Comparison of ENCODE assay signal across 12 cellular contexts in genomic region chr9:134551657-134552348, GRCh38.
A peak's percentile ranks its signal among the peaks of the same experiment; 100 is the strongest.
DNase-seq lines count a peak whose midpoint lies in the region; ATAC-seq and TF ChIP-seq lines count a peak whose summit lies in the region.
"Had no signal": no experiment of that assay in that cellular context is flagged by ENCODE, and none has a peak within 500 bp of the region (broad histone marks: within the 10 kb centered on the region; RNA-seq: fewer than 3 reads in every experiment).

No MANE protein-coding gene starts in this region.

- no peak overlapping the region for H3K27ac ChIP-seq in OCI-LY7 (ENCODE audit: low read depth, low read length, poor library complexity, severe bottlenecking)

- no peaks in the 10 kb centered on the region for H3K79me2 ChIP-seq in OCI-LY7 (ENCODE audit: insufficient read depth, low read depth, low read length)

- CTCF ChIA-PET in OCI-LY7 (lab: Charles Lee; ENCODE audit: unreplicated experiment), result no interaction called here
- CTCF ChIA-PET in activated CD8-positive, alpha-beta memory T cell treated with anti-CD3 and anti-CD28 coated beads, Interleukin-2, amount 10 ng/mL, durations not matched to agents 7 days and 5 days (lab: Charles Lee), result no interaction called here

- peaks cover 8% of the 10 kb centered on the region for H3K27me3 Mint-ChIP-seq in activated CD8-positive, alpha-beta memory T cell treated with anti-CD3 and anti-CD28 coated beads, Interleukin-2, amount 10 ng/mL, durations not matched to agents 7 days and 5 days

- TF ChIP-seq CTCF in AG09319 (IDR thresholded peaks at IDR 0.05; ENCODE audit: low read depth, low read length) (no peak), choroid plexus epithelial cell (conservative IDR thresholded peaks at IDR 0.05; ENCODE audit: low read depth, low read length) (peak; percentile 2), OCI-LY7 (conservative IDR thresholded peaks at IDR 0.05; ENCODE audit: low read length) (no peak)

- no peaks in the 10 kb centered on the region for H3K4me1 ChIP-seq in OCI-LY7 (ENCODE audit: insufficient read depth, low read length, poor library complexity, severe bottlenecking)

- no peaks in the 10 kb centered on the region for H4K20me1 ChIP-seq in OCI-LY7 (ENCODE audit: insufficient read depth, low read length)

- H3K9me2 ChIP-seq in OCI-LY7 (ENCODE audit: insufficient read depth, low read length), result no peaks in the 10 kb centered on the region

- H3K4me3 Mint-ChIP-seq in activated CD8-positive, alpha-beta memory T cell treated with anti-CD3 and anti-CD28 coated beads, Interleukin-2, amount 10 ng/mL, durations not matched to agents 7 days and 5 days, result no peak overlapping the region
- H3K4me3 Mint-ChIP-seq: naive thymus-derived CD8-positive, alpha-beta T cell; stimulated activated naive B cell treated with anti-CD40 and anti-IgM and Interleukin-4, amounts not matched to agents 10 μg/mL and 1 μg/mL and 100 μg/mL, for 72 hours had no signal

- H3K36me3 Mint-ChIP-seq in activated CD8-positive, alpha-beta memory T cell treated with anti-CD3 and anti-CD28 coated beads, Interleukin-2, amount 10 ng/mL, durations not matched to agents 7 days and 5 days, result no peaks in the 10 kb centered on the region
- H3K36me3 Mint-ChIP-seq: stimulated activated naive B cell treated with anti-CD40 and anti-IgM and Interleukin-4, amounts not matched to agents 10 μg/mL and 1 μg/mL and 100 μg/mL, for 72 hours had no signal

- POLR2A ChIA-PET in OCI-LY7 (lab: Charles Lee), result no interaction called here

- ATAC-seq in HG02884 (IDR thresholded peaks at IDR 0.05; ENCODE audit: unreplicated experiment), result no peak
- no peak for ATAC-seq in activated CD8-positive, alpha-beta memory T cell treated with anti-CD3 and anti-CD28 coated beads, Interleukin-2, amount 10 ng/mL, durations not matched to agents 7 days and 5 days
- ATAC-seq: naive thymus-derived CD8-positive, alpha-beta T cell; stimulated activated naive B cell treated with anti-CD40 and anti-IgM and Interleukin-4, amounts not matched to agents 10 μg/mL and 1 μg/mL and 100 μg/mL, for 72 hours had no signal

- H3K36me3 ChIP-seq in OCI-LY7 (ENCODE audit: insufficient read depth, low read length), result no peaks in the 10 kb centered on the region

- DNase-seq in AG09319 (ENCODE audit: extremely low read depth, low read depth) (peak; percentile 58), M059J (ENCODE audit: low read depth) (peak; percentile 99), choroid plexus epithelial cell (ENCODE audit: low read depth) (peak; percentile 89), midbrain (lab: John Stamatoyannopoulos, UW) (peak; percentile 29), OCI-LY7 (ENCODE audit: low spot score) (no peak), DMS153 treated with DMSO at 0.1 percent for 48 hours (lab: John Stamatoyannopoulos, UW; ENCODE audit: unreplicated experiment) (no peak)
- no peak for DNase-seq in activated CD8-positive, alpha-beta memory T cell treated with anti-CD3 and anti-CD28 coated beads, Interleukin-2, amount 10 ng/mL, durations not matched to agents 7 days and 5 days
- DNase-seq: DND-41; effector CD8-positive, alpha-beta T cell; stimulated activated naive B cell treated with anti-CD40 and anti-IgM and Interleukin-4, amounts not matched to agents 10 μg/mL and 1 μg/mL and 100 μg/mL, for 72 hours had no signal

- no peaks in the 10 kb centered on the region for H3K9me3 ChIP-seq in OCI-LY7 (ENCODE audit: low read length)

- H2AFZ ChIP-seq in OCI-LY7 (ENCODE audit: low read length), result no peak overlapping the region

- no peaks in the 10 kb centered on the region for H3K4me1 Mint-ChIP-seq in activated CD8-positive, alpha-beta memory T cell treated with anti-CD3 and anti-CD28 coated beads, Interleukin-2, amount 10 ng/mL, durations not matched to agents 7 days and 5 days
- H3K4me1 Mint-ChIP-seq: naive thymus-derived CD8-positive, alpha-beta T cell had no signal

- no peak overlapping the region for H3K4me2 ChIP-seq in OCI-LY7 (ENCODE audit: low read length)

- no peak overlapping the region for H3K27ac Mint-ChIP-seq in activated CD8-positive, alpha-beta memory T cell treated with anti-CD3 and anti-CD28 coated beads, Interleukin-2, amount 10 ng/mL, durations not matched to agents 7 days and 5 days
- H3K27ac Mint-ChIP-seq: stimulated activated naive B cell treated with anti-CD40 and anti-IgM and Interleukin-4, amounts not matched to agents 10 μg/mL and 1 μg/mL and 100 μg/mL, for 72 hours had no signal

- H3K4me3 ChIP-seq in choroid plexus epithelial cell (ENCODE audit: low read depth, low read length), result no peak overlapping the region
- H3K4me3 ChIP-seq in OCI-LY7 (ENCODE audit: low read depth, low read length, poor library complexity, severe bottlenecking), result no peak overlapping the region

- BruUV-seq in OCI-LY7 (replicated peaks; lab: Mats Ljungman, UMichigan), result no TSS peak

- intact Hi-C loops in OCI-LY7 (cut with micrococcal nuclease; ENCODE audit: unreplicated experiment), result no loop called here

- no peaks in the 10 kb centered on the region for H3K9me3 Mint-ChIP-seq in activated CD8-positive, alpha-beta memory T cell treated with anti-CD3 and anti-CD28 coated beads, Interleukin-2, amount 10 ng/mL, durations not matched to agents 7 days and 5 days (ENCODE audit: low read depth)

Comparison
In these comparisons a context has a peak if more than half of its experiments do, and no peak if none do; other contexts are left out.
1. DNase-seq: peak in AG09319 (single experiment), M059J (single experiment), choroid plexus epithelial cell (single experiment) and midbrain (single experiment); none in OCI-LY7 (single experiment), DMS153 treated with DMSO at 0.1 percent for 48 hours (single experiment) and activated CD8-positive, alpha-beta memory T cell treated with anti-CD3 and anti-CD28 coated beads, Interleukin-2, amount 10 ng/mL, durations not matched to agents 7 days and 5 days (single experiment).